In genomic region chr1:99264201-99265021, GRCh38 we compare ENCODE assay signal across 8 cellular contexts. TPM values are rescaled to one million over a fixed set of nuclear protein-coding genes. Genes with fewer than 3 reads are reported as not detected.
DNase-seq lines count a peak whose midpoint lies in the region; ATAC-seq and TF ChIP-seq lines count a peak whose summit lies in the region.

A gene with protein sequence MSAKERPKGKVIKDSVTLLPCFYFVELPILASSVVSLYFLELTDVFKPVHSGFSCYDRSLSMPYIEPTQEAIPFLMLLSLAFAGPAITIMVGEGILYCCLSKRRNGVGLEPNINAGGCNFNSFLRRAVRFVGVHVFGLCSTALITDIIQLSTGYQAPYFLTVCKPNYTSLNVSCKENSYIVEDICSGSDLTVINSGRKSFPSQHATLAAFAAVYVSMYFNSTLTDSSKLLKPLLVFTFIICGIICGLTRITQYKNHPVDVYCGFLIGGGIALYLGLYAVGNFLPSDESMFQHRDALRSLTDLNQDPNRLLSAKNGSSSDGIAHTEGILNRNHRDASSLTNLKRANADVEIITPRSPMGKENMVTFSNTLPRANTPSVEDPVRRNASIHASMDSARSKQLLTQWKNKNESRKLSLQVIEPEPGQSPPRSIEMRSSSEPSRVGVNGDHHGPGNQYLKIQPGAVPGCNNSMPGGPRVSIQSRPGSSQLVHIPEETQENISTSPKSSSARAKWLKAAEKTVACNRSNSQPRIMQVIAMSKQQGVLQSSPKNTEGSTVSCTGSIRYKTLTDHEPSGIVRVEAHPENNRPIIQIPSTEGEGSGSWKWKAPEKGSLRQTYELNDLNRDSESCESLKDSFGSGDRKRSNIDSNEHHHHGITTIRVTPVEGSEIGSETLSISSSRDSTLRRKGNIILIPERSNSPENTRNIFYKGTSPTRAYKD (plus strand): TSS chr1:99264492. CDS start chr1:99264594, 102 bp downstream.

- no peaks in the 10 kb centered on the region for H3K4me1 ChIP-seq in foreskin keratinocyte

- H3K4me3 ChIP-seq in AG04449 (ENCODE audit: low read depth, low read length) (peak within 1 kb of the TSS; percentile 74), HFF-Myc (replicated peaks; ENCODE audit: low read depth, low read length) (peak within 1 kb of the TSS; percentile 60)

- no peak within 1 kb of the TSS for H3K27ac Mint-ChIP-seq in nephron

- H3K9me3 Mint-ChIP-seq in nephron, result no peaks in the 10 kb centered on the region

- CTCF ChIA-PET in AG04449 (lab: Yijun Ruan, JAX), result interaction anchor here (1.1 kb wide), 1 partner anchor 464 kb away, joined by 3 read pairs; no protein-coding TSS in a partner anchor

- peaks cover 48% of the 10 kb centered on the region for H3K27me3 ChIP-seq in foreskin keratinocyte

- no peaks in the 10 kb centered on the region for H3K36me3 Mint-ChIP-seq in nephron (ENCODE audit: low read depth)

- POLR2A ChIA-PET in AG04449 (lab: Yijun Ruan, JAX), result no interaction called here

- peak within 1 kb of the TSS; percentile 77 to 84 (median 84) for H3K4me3 Mint-ChIP-seq in nephron

- H3K4me1 Mint-ChIP-seq in nephron, result no peaks in the 10 kb centered on the region

- no peak for TF ChIP-seq CTCF in AG04449 (IDR thresholded peaks at IDR 0.05; ENCODE audit: insufficient read depth, low read length, missing control alignments)
- TF ChIP-seq CTCF in HFF-Myc (IDR thresholded peaks at IDR 0.05; ENCODE audit: low read depth, low read length, missing control alignments), result no peak
- TF ChIP-seq CTCF in VCaP (conservative IDR thresholded peaks at IDR 0.05), result peak; percentile 25; the same call in 1 of the 2 replicates
- TF ChIP-seq CTCF in foreskin keratinocyte (conservative IDR thresholded peaks at IDR 0.05), result no peak
- TF ChIP-seq CTCF in nephron (IDR thresholded peaks at IDR 0.05; ENCODE audit: unreplicated experiment in 3 of 3), result no peak

- DNase-seq in AG04449 (ENCODE audit: low read depth, low spot score) (no peak), HFF-Myc (ENCODE audit: extremely low read depth, low read depth) (no peak), foreskin keratinocyte (peak in 1 of 2 donors; percentile 11), cerebellar cortex (ENCODE audit: low spot score) (no peak), COLO829 (ENCODE audit: low spot score) (no peak), NCI-H2029 treated with DMSO at 0.1 percent for 48 hours (lab: John Stamatoyannopoulos, UW) (no peak)

- peak; percentile 86 for ATAC-seq in foreskin keratinocyte

- peaks cover 43% of the 10 kb centered on the region for H3K27me3 Mint-ChIP-seq in nephron (ENCODE audit: low read depth)

- H3K27ac ChIP-seq in VCaP (peak within 1 kb of the TSS; percentile 62), foreskin keratinocyte (no peak within 1 kb of the TSS)

RNA-seq across cellular contexts. Expression of the gene that starts here (rescaled TPM):
- total RNA-seq in foreskin keratinocyte, result not detected in 2 replicates
- polyA plus RNA-seq in foreskin keratinocyte, result not detected in 2 replicates

Comparison
In these comparisons a context has a peak if more than half of its experiments do, and no peak if none do; other contexts are left out.
1. Peak in ATAC-seq in foreskin keratinocyte; RNA of the gene not detected or under 1 TPM.